In genomic region chr2:73995810-73996209, GRCh38 we compare ENCODE assay signal across 20 cellular contexts. TPM values are rescaled to one million over a fixed set of nuclear protein-coding genes. Genes with fewer than 3 reads are reported as not detected.
A peak's percentile ranks its signal among the peaks of the same experiment; 100 is the strongest.
DNase-seq lines count a peak whose midpoint lies in the region; ATAC-seq, FAIRE-seq and TF ChIP-seq lines count a peak whose summit lies in the region.
"Had no signal": no experiment of that assay in that cellular context is flagged by ENCODE, and none has a peak within 500 bp of the region (broad histone marks: within the 10 kb centered on the region; RNA-seq: fewer than 3 reads in every experiment).

No MANE protein-coding gene starts in this region.

- no peaks in the 10 kb centered on the region for H3K9me1 ChIP-seq in K562 (ENCODE audit: control insufficient read depth, insufficient read depth, low read length)

- H3K9me3 ChIP-seq in BE2C (no peaks in the 10 kb centered on the region), K562 (replicated peaks; ENCODE audit: control insufficient read depth, insufficient read depth, low read depth, low read length) (no peaks in the 10 kb centered on the region)
- H3K9me3 ChIP-seq: thoracic aorta had no signal

- TF ChIP-seq CTCF in BE2C (IDR thresholded peaks at IDR 0.05; ENCODE audit: low read depth, low read length) (0 out of 2 replicates have a peak, but pooled peaks have one; percentile 9), GM10266 (IDR thresholded peaks at IDR 0.05; ENCODE audit: control insufficient read depth, insufficient read depth, low read depth, missing control alignments) (peak; percentile 39), NB4 (IDR thresholded peaks at IDR 0.05; ENCODE audit: low read depth, low read length) (peak; percentile 18), K562 (IDR thresholded peaks at IDR 0.05 in 2 of 3, conservative IDR thresholded peaks at IDR 0.05 in 1 of 3; ENCODE audit: insufficient read depth in 2 of 3, low read depth in 1 of 3, low read length in 3 of 3) (peak; percentile 84 to 88 (median 87))

- H3K4me2 ChIP-seq in K562 (ENCODE audit: insufficient read depth, low read length): peak overlapping the region; percentile 66

- peak overlapping the region; percentile 73 for H2AFZ ChIP-seq in K562 (ENCODE audit: low read depth, low read length)

- peak; percentile 62 to 79 for TF ChIP-seq RAD21 in K562 (CRISPR knock-in tag; conservative IDR thresholded peaks at IDR 0.05 in 1 of 2, IDR thresholded peaks at IDR 0.05 in 1 of 2)

- in situ Hi-C loops in K562 (cut with MboI): no loop called here

- ATAC-seq in K562: peak; percentile 97
- ATAC-seq: left lobe of liver; stimulated activated memory B cell treated with anti-CD40 and anti-IgM and Interleukin-4, amounts not matched to agents 10 μg/mL and 1 μg/mL and 100 μg/mL, for 72 hours had no signal

- H3K27me3 ChIP-seq in BE2C: no peaks in the 10 kb centered on the region
- H3K27me3 ChIP-seq in K562 (ENCODE audit: control insufficient read depth in 2 of 2, insufficient read depth in 2 of 2, low read length in 2 of 2): no peaks in the 10 kb centered on the region

- peaks cover 83% of the 10 kb centered on the region for H3K79me2 ChIP-seq in K562 (ENCODE audit: control insufficient read depth, insufficient read depth, low read length)

- H3K4me3 ChIP-seq in BE2C (ENCODE audit: low read depth, low read length): no peak overlapping the region
- H3K4me3 ChIP-seq in NB4 (ENCODE audit: low read depth, low read length): no peak overlapping the region
- H3K4me3 ChIP-seq in K562: no peak overlapping the region
- H3K4me3 ChIP-seq: coronary artery, thoracic aorta had no signal

- BruUV-seq in K562 (replicated peaks; lab: Mats Ljungman, UMichigan): no TSS peak

- TF ChIP-seq POLR2A in NB4 (IDR thresholded peaks at IDR 0.05; ENCODE audit: extremely low read depth, insufficient read length) (no peak), K562 (conservative IDR thresholded peaks at IDR 0.05) (no peak)

- H4K20me1 ChIP-seq in K562 (replicated peaks; ENCODE audit: control insufficient read depth, insufficient read depth, low read length): peaks cover 10% of the 10 kb centered on the region; the same call in 1 of the 2 replicates

- CTCF ChIA-PET in K562 (lab: Yijun Ruan, JAX; ENCODE audit: low intra/inter-chr PET ratio): interaction anchor here (0.7 to 1.4 kb wide), 2 partner anchors 172 to 196 kb away, joined by 3 to 4 read pairs; no protein-coding TSS in a partner anchor

- H3K27ac ChIP-seq in K562 (ENCODE audit: extremely low read depth, low read depth, low read length): peak overlapping the region; percentile 37; the same call in 2 of the 3 replicates
- H3K27ac ChIP-seq: coronary artery, HL-60, thoracic aorta had no signal

- 59% methylated on average over 2 of the region's 5 CpGs for WGBS in K562 (ENCODE audit: insufficient coverage, low coverage, missing lambda C conversion rate)

- POLR2A ChIA-PET in K562 (lab: Yijun Ruan, JAX): interaction anchor here (0.6 to 4.3 kb wide), 7 partner anchors 8 to 220 kb away, joined by 3 to 23 read pairs (median 3); no protein-coding TSS in a partner anchor

- FAIRE-seq in K562 (lab: Jason Lieb, UNC): peak; percentile 95
- FAIRE-seq: RCC 7860 had no signal

- no peak for TF ChIP-seq EP300 in K562 (IDR thresholded peaks at IDR 0.05; ENCODE audit: low read length)

- DNase-seq in BE2C (no peak), GM10266 (ENCODE audit: extremely low spot score) (no peak), NB4 (ENCODE audit: low read depth) (peak; percentile 36), K562 (ENCODE audit: extremely low read depth in 1 of 4, low spot score in 3 of 4) (peak; percentile 48 to 86 (median 68)), CD1c-positive myeloid dendritic cell (ENCODE audit: extremely low spot score) (no peak), COLO668 (lab: John Stamatoyannopoulos, UW; ENCODE audit: unreplicated experiment) (no peak), NCI-H2227 (lab: John Stamatoyannopoulos, UW; ENCODE audit: unreplicated experiment) (no peak)
- DNase-seq: CD8-positive, alpha-beta memory T cell; DMS53; head of caudate nucleus; IMR-90; NCI-H1694; NCI-H82; posterior cingulate gyrus had no signal

- intact Hi-C loops in K562 (cut with micrococcal nuclease): loop anchor here (2.0 to 10.0 kb wide), 2 partner anchors 87 to 321 kb away; no protein-coding TSS in a partner anchor

- H3K4me1 ChIP-seq in BE2C (no peaks in the 10 kb centered on the region), K562 (replicated peaks in 1 of 2; ENCODE audit: control insufficient read depth in 2 of 2, insufficient read depth in 2 of 2, low read length in 2 of 2) (peaks cover 14 to 26% of the 10 kb centered on the region in 2 experiments; a peak in 4 of 5 replicates)

- peak overlapping the region; percentile 35 to 46; a peak in 2 of 4 replicates for H3K9ac ChIP-seq in K562 (ENCODE audit: insufficient read depth in 1 of 2, low read depth in 2 of 2, low read length in 2 of 2)

- no peaks in the 10 kb centered on the region for H3K36me3 ChIP-seq in BE2C
- peaks cover 3% of the 10 kb centered on the region; the same call in 2 of the 3 replicates for H3K36me3 ChIP-seq in K562 (ENCODE audit: control insufficient read depth, insufficient read depth, low read length)
- H3K36me3 ChIP-seq: thoracic aorta had no signal

TF ChIP-seq in K562, 482 proteins besides CTCF, POLR2A, EP300 and RAD21 (continues in another document):
- TF ChIP-seq SNAPC5 (CRISPR knock-in tag; IDR thresholded peaks at IDR 0.05) (no peak), E2F4 (CRISPR knock-in tag; IDR thresholded peaks at IDR 0.05; ENCODE audit: low read depth) (no peak), SIN3A (IDR thresholded peaks at IDR 0.05; ENCODE audit: borderline replicate concordance in 2 of 2, control insufficient read depth in 1 of 2, low read depth in 2 of 2, low read length in 2 of 2) (0 out of 4 replicates have a peak, but pooled peaks of 1 of the 2 experiments have one; percentile 33), ZNF584 (CRISPR knock-in tag; IDR thresholded peaks at IDR 0.05; ENCODE audit: low read depth) (no peak), ZFPM2 (CRISPR knock-in tag; IDR thresholded peaks at IDR 0.05) (no peak), MNT (conservative IDR thresholded peaks at IDR 0.05) (0 out of 4 replicates have a peak, but pooled peaks of 1 of the 2 experiments have one; percentile 34), RHOXF2B (CRISPR knock-in tag; conservative IDR thresholded peaks at IDR 0.05) (no peak), ZNF75A (CRISPR knock-in tag; IDR thresholded peaks at IDR 0.05) (no peak), RCOR1 (IDR thresholded peaks at IDR 0.05; ENCODE audit: borderline replicate concordance in 1 of 2, low read depth in 2 of 2, low read length in 2 of 2) (peak in 1 of 2 experiments; percentile 68; a peak in 2 of 4 replicates), HIVEP1 (CRISPR knock-in tag; IDR thresholded peaks at IDR 0.05) (no peak), ZFX (CRISPR knock-in tag; IDR thresholded peaks at IDR 0.05) (no peak), ZNF124 (CRISPR knock-in tag; IDR thresholded peaks at IDR 0.05) (no peak), SAFB (IDR thresholded peaks at IDR 0.05; ENCODE audit: borderline replicate concordance, low read depth, low read length) (no peak)

RNA-seq across cellular contexts. Expression of gene TET3, which starts 11.1 kb away (rescaled TPM):
- polyA plus RNA-seq in BE2C (2012; ENCODE audit: insufficient read depth, insufficient read length, low read depth): 14.6 TPM
- total RNA-seq in K562 (2011; cell fraction: chromatin; rRNA removed; ENCODE audit: low replicate concordance): 24.7 and 26.6 TPM in 2 replicates
- total RNA-seq in K562 (2011; cell fraction: nucleolus; rRNA removed): 14.5 and 15.1 TPM in 2 replicates
- total RNA-seq in K562 (2011; cell fraction: nucleoplasm; rRNA removed): 20.1 and 32.4 TPM in 2 replicates
- total RNA-seq in K562 (2014; rRNA removed): 4.9 and 7.1 TPM in 2 replicates
- 5.4 and 5.6 TPM in 2 replicates for total RNA-seq in K562 (2014; rRNA removed; fragmentation: Illumina TruSeq; extraction: Trizol)
- total RNA-seq in K562 (2015; rRNA removed; fragmentation: Illumina TruSeq; extraction: Trizol): 6.3 and 6.4 TPM in 2 replicates
- 15.5 and 16.3 TPM in 2 replicates for total RNA-seq in K562 (2021)
- 3.2 and 5.2 TPM in 2 replicates for polyA plus RNA-seq in K562 (2011; rRNA removed)
- 3.0 and 3.4 TPM in 2 replicates for polyA plus RNA-seq in K562 (2011; cell fraction: cytosol; rRNA removed)
- 7.8 and 14.6 TPM in 2 replicates for polyA plus RNA-seq in K562 (2011; cell fraction: nucleus; rRNA removed)
- 6.3 and 6.6 TPM in 2 replicates for polyA plus RNA-seq in K562 (2012)
- 8.7 and 9.0 TPM in 2 replicates for polyA plus RNA-seq in K562 (2014; fragmentation: Illumina TruSeq; extraction: Trizol)
- polyA plus RNA-seq in K562 (2014; fragmentation: Nextera tagmentation; extraction: Ambion mirVana): under 1 TPM; 0.35 to 0.58 TPM
- 5.3 and 5.5 TPM in 2 replicates for polyA plus RNA-seq in K562 (2014; rRNA removed)
- 6.5 and 10.2 TPM in 2 replicates for polyA minus RNA-seq in K562 (2011; rRNA and poly(A)+ RNA removed)
- polyA minus RNA-seq in K562 (2011; cell fraction: cytosol; rRNA and poly(A)+ RNA removed): 10.4 and 12.0 TPM in 2 replicates
- 5.7 and 7.3 TPM in 2 replicates for polyA minus RNA-seq in K562 (2011; cell fraction: nucleus; rRNA and poly(A)+ RNA removed)

Comparison
In these comparisons a context has a peak if more than half of its experiments do, and no peak if none do; other contexts are left out.
1. DNase-seq: peak in NB4 (single experiment) and K562 (4 of 4); none in BE2C (single experiment), GM10266 (single experiment), CD1c-positive myeloid dendritic cell (single experiment), COLO668 (single experiment) and NCI-H2227 (single experiment).
2. CTCF ChIP-seq: peak in every context shown above with its lines; median percentile 87 in K562; 39 in GM10266; 18 in NB4; 9 in BE2C.